Comparison of ENCODE assay signal across 2 cellular contexts in genomic region chr1:104392552-104392951, GRCh38.
A peak's percentile ranks its signal among the peaks of the same experiment; 100 is the strongest.
TF ChIP-seq lines count a peak whose summit lies in the region.

No MANE protein-coding gene starts in this region.

TF ChIP-seq in A549, 52 proteins besides CTCF, POLR2A, EP300 and RAD21 (continued from another document):
- TF ChIP-seq REST (IDR thresholded peaks at IDR 0.05): peak; percentile 55; the same call in 1 of the 2 replicates
TF ChIP-seq in A549: peak in this region for 1.

TF ChIP-seq in HEK293, 187 proteins besides CTCF, POLR2A, EP300 and RAD21 (continued from another document):
- 0 out of 2 replicates have a peak, but pooled peaks have one; percentile 19 for TF ChIP-seq REST (tag by site-specific recombination; IDR thresholded peaks at IDR 0.05)
